ENCODE assay signal across 15 cellular contexts in the genomic region with DNA sequence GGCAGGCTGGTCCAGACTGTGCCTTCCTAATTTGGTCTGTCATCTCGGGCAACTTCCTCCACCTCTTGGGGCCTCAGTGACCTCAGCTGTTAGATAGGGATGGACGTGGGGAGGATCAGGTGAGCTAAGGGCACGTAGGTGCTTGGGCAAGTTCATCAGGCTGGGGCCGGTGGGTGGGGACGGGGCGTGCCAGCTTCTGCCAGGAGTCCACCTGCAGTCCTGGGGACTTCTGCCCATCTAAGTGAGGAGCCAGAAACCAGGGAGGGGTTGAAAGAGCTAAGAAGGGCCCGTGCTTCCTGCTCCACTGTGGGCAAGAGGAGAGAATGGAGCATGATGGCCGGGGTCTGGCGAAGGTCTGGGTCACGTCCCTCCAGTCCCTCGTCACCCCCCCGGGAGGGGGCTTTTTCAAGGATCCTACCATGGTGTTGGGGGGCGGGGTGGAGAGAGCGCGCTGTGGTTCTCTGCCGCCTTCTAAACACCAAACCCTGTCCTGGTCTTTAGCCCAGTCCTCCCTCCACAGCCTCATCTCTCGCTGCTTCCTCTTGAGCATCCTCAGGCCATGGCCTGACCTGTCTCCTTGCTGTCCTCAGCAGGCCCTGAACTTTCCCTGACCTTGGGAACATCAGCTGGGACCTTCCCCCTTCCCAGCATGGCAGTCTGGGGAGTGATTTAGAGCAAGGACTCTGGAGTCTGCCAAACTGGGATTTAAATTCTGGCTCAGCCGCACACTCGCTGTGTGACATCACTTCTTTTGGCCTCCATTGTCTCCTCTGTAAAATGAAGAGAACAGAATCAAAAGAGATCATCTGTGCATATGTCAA. TPM values are rescaled to one million over a fixed set of nuclear protein-coding genes. Genes with fewer than 3 reads are reported as not detected.
DNase-seq lines count a peak whose midpoint lies in the region; ATAC-seq and TF ChIP-seq lines count a peak whose summit lies in the region.
"Had no signal": no experiment of that assay in that cellular context is flagged by ENCODE, and none has a peak within 500 bp of the region (broad histone marks: within the 10 kb centered on the region; RNA-seq: fewer than 3 reads in every experiment).

No MANE protein-coding gene starts in this region.

- no peak for TF ChIP-seq CTCF in heart right ventricle (IDR thresholded peaks at IDR 0.05)
- no peak for TF ChIP-seq CTCF in fibroblast of villous mesenchyme (IDR thresholded peaks at IDR 0.05; ENCODE audit: insufficient read depth, low read depth, low read length)
- TF ChIP-seq CTCF in parathyroid adenoma (IDR thresholded peaks at IDR 0.05) = no peak
- TF ChIP-seq CTCF in upper lobe of right lung (IDR thresholded peaks at IDR 0.05) = no peak
- no peak for TF ChIP-seq CTCF in H9 (conservative IDR thresholded peaks at IDR 0.05)

- H3K56ac ChIP-seq in H9 (ENCODE audit: insufficient read length, low read depth, low read length) = no peak overlapping the region

- H4K91ac ChIP-seq in H9 (ENCODE audit: insufficient read length, low read depth, low read length) = no peak overlapping the region

- H3K36me3 Mint-ChIP-seq in H9 (ENCODE audit: insufficient read depth in 1 of 3, low read depth in 3 of 3) = no peaks in the 10 kb centered on the region

- H4K5ac ChIP-seq in H9 (ENCODE audit: insufficient read length, low read depth, low read length) = no peak overlapping the region

- no peak overlapping the region for H3K14ac ChIP-seq in H9 (ENCODE audit: insufficient read depth, low read length)

- H2BK12ac ChIP-seq in H9 (ENCODE audit: insufficient read length, low read depth, low read length) = no peak overlapping the region

- H3K9ac ChIP-seq in parathyroid adenoma (no peak overlapping the region), H9 (ENCODE audit: extremely low read depth, insufficient read length, low read length) (no peak overlapping the region)

- H3K4me3 ChIP-seq in heart right ventricle = no peak overlapping the region
- no peak overlapping the region for H3K4me3 ChIP-seq in fibroblast of villous mesenchyme (ENCODE audit: low read depth, low read length)
- H3K4me3 ChIP-seq in parathyroid adenoma (ENCODE audit: low read depth, low read length) = no peak overlapping the region
- no peak overlapping the region for H3K4me3 ChIP-seq in upper lobe of right lung
- H3K4me3 ChIP-seq: mucosa of descending colon had no signal

- H2AFZ ChIP-seq in parathyroid adenoma (no peak overlapping the region), H9 (ENCODE audit: low read length) (no peak overlapping the region)

- H3K36me3 ChIP-seq in heart right ventricle = peaks cover 0 to 3% (median 0%) of the 10 kb centered on the region in 9 donors
- H3K36me3 ChIP-seq in parathyroid adenoma (ENCODE audit: control insufficient read depth, insufficient read depth, low read length) = no peaks in the 10 kb centered on the region
- H3K36me3 ChIP-seq in upper lobe of right lung = no peaks in the 10 kb centered on the region

- peaks cover 3 to 13% of the 10 kb centered on the region in 2 experiments; a peak in 3 of 4 replicates for H3K4me1 Mint-ChIP-seq in H9

- peaks cover 60% of the 10 kb centered on the region for H3K27me3 Mint-ChIP-seq in H9 (ENCODE audit: low read depth)

- no peak overlapping the region for H2AK5ac ChIP-seq in H9 (ENCODE audit: insufficient read length, low read length)

- no peak overlapping the region for H4K8ac ChIP-seq in H9 (replicated peaks; ENCODE audit: insufficient read length, low read depth, low read length)

- peak overlapping the region; percentile 78 to 96 (median 90) for H3K27ac ChIP-seq in heart right ventricle
- H3K27ac ChIP-seq in parathyroid adenoma = peak overlapping the region; percentile 83
- peak overlapping the region; percentile 75 for H3K27ac ChIP-seq in upper lobe of right lung
- no peak overlapping the region for H3K27ac ChIP-seq in H9 (ENCODE audit: insufficient read length, low read depth, low read length)

- no peaks in the 10 kb centered on the region for H3K79me2 ChIP-seq in parathyroid adenoma
- H3K79me2 ChIP-seq in H9 (ENCODE audit: insufficient read depth, low read length) = no peaks in the 10 kb centered on the region

- H3K79me1 ChIP-seq in H9 (ENCODE audit: insufficient read depth, low read depth, low read length, poor library complexity, severe bottlenecking) = no peaks in the 10 kb centered on the region

- H3T11ph ChIP-seq in H9 (ENCODE audit: low read length) = no peak overlapping the region

- H3K9me3 ChIP-seq in heart right ventricle (peaks cover 0 to 3% (median 0%) of the 10 kb centered on the region in 11 donors), parathyroid adenoma (ENCODE audit: control insufficient read depth, low read length) (no peaks in the 10 kb centered on the region), upper lobe of right lung (no peaks in the 10 kb centered on the region), H9 (ENCODE audit: control insufficient read depth, low read depth, low read length) (no peaks in the 10 kb centered on the region)
- H3K9me3 ChIP-seq: mucosa of descending colon had no signal

- H4K20me1 ChIP-seq in H9 (ENCODE audit: control insufficient read depth, insufficient read depth, insufficient read length) = no peaks in the 10 kb centered on the region

- ATAC-seq in heart right ventricle (no peak), Right ventricle myocardium inferior (no peak), upper lobe of right lung (no peak)

- H3K4me1 ChIP-seq in heart right ventricle (peaks cover 14 to 58% (median 44%) of the 10 kb centered on the region in 9 donors), parathyroid adenoma (no peaks in the 10 kb centered on the region), upper lobe of right lung (peaks cover 52% of the 10 kb centered on the region), H9 (ENCODE audit: insufficient read depth, low read length) (no peaks in the 10 kb centered on the region)

- no peak overlapping the region for H3K4me3 Mint-ChIP-seq in H9
- H3K4me3 Mint-ChIP-seq: activated T-helper 1 cell treated with anti-CD3 and anti-CD28 coated beads, Interleukin-12 subunit alpha, Interleukin-12 subunit beta, Interleukin-2, Interleukin-4 antibody, amounts not matched to agents 30 ng/mL and 10 ng/mL and 1 ng/mL, durations not matched to agents 14 hours and 24 hours and 36 hours had no signal

- no peak overlapping the region for H3K18ac ChIP-seq in H9 (ENCODE audit: insufficient read length, low read depth, low read length)

- H2BK5ac ChIP-seq in H9 (ENCODE audit: insufficient read length, low read length) = no peak overlapping the region

- H3K23me2 ChIP-seq in H9 (ENCODE audit: insufficient read length, low read depth, low read length, poor library complexity, severe bottlenecking) = no peaks in the 10 kb centered on the region

- no peak overlapping the region for H2BK120ac ChIP-seq in H9 (ENCODE audit: low read depth, low read length, poor library complexity, severe bottlenecking)

- H2BK20ac ChIP-seq in H9 (ENCODE audit: low read depth, low read length, poor library complexity, severe bottlenecking) = no peak overlapping the region

- H3K27ac Mint-ChIP-seq in H9 = peak overlapping the region in 1 of 3 experiments; percentile 28; a peak in 1 of 7 replicates
- H3K27ac Mint-ChIP-seq: activated T-helper 1 cell treated with anti-CD3 and anti-CD28 coated beads, Interleukin-12 subunit alpha, Interleukin-12 subunit beta, Interleukin-2, Interleukin-4 antibody, amounts not matched to agents 30 ng/mL and 10 ng/mL and 1 ng/mL, durations not matched to agents 14 hours and 24 hours and 36 hours had no signal

- H3K23ac ChIP-seq in H9 (ENCODE audit: insufficient read length, low read depth, low read length) = no peak overlapping the region

- H3K4me2 ChIP-seq in parathyroid adenoma (ENCODE audit: low read length) (no peak overlapping the region), H9 (ENCODE audit: insufficient read depth, insufficient read length, low read length) (no peak overlapping the region)

- DNase-seq in heart right ventricle = no peak
- DNase-seq in Right ventricle myocardium inferior (ENCODE audit: missing footprints) = no peak
- DNase-seq in fibroblast of villous mesenchyme (ENCODE audit: low read depth) = peak; percentile 21
- DNase-seq in upper lobe of right lung = no peak
- DNase-seq in H9 = no peak
- DNase-seq in activated CD4-positive, CD25-positive, alpha-beta regulatory T cell (lab: John Stamatoyannopoulos, UW) = no peak
- no peak for DNase-seq in activated CD8-positive, alpha-beta memory T cell treated with anti-CD3 and anti-CD28 coated beads for 24 hours
- DNase-seq: COR-L47; NCI-H2081; NCI-H774; SIG-M5; stimulated activated naive CD4-positive, alpha-beta T cell had no signal

- H2BK15ac ChIP-seq in H9 (ENCODE audit: low read depth, low read length) = no peak overlapping the region

- no peak overlapping the region for H3K4ac ChIP-seq in H9 (ENCODE audit: low read depth, low read length)

- no peaks in the 10 kb centered on the region for H3K27me3 ChIP-seq in heart right ventricle
- no peaks in the 10 kb centered on the region for H3K27me3 ChIP-seq in parathyroid adenoma (ENCODE audit: control insufficient read depth, insufficient read depth, low read length)
- H3K27me3 ChIP-seq in upper lobe of right lung = no peaks in the 10 kb centered on the region
- H3K27me3 ChIP-seq in H9 (ENCODE audit: insufficient read depth, low read length) = peaks cover 1% of the 10 kb centered on the region; the same call in 1 of the 2 replicates

- intact Hi-C loops in heart right ventricle (cut with DNase I) (no loop called here), Right ventricle myocardium inferior (cut with DNase I) (no loop called here), upper lobe of right lung (cut with DNase I) (no loop called here)

- H3K9me3 Mint-ChIP-seq in H9 = no peaks in the 10 kb centered on the region
- H3K9me3 Mint-ChIP-seq: activated T-helper 1 cell treated with anti-CD3 and anti-CD28 coated beads, Interleukin-12 subunit alpha, Interleukin-12 subunit beta, Interleukin-2, Interleukin-4 antibody, amounts not matched to agents 30 ng/mL and 10 ng/mL and 1 ng/mL, durations not matched to agents 14 hours and 24 hours and 36 hours had no signal

- 76 to 84% methylated on average over 19 of the region's 19 CpGs for WGBS in heart right ventricle, 2 donors
- no CpG with 5 or more reads among the region's 19 CpGs for WGBS in H9 (ENCODE audit: extremely low coverage, insufficient read length, low lambda C conversion rate)

RNA-seq across cellular contexts. Expression of a gene that starts 21.6 kb away (rescaled TPM):
- total RNA-seq in heart right ventricle (10 to 100 TPM in 4 of 10 donors, 1 to 10 TPM in 6; 4.5 to 19.9 (median 8.9) TPM), Right ventricle myocardium inferior (12.4 TPM), fibroblast of villous mesenchyme (under 0.01 and 0.43 TPM in 2 replicates), upper lobe of right lung (67.0 TPM), H9 (2021) (0.33 and 0.77 TPM in 2 replicates)
- 10 to 100 TPM; 22.0 to 27.7 TPM for polyA plus RNA-seq in heart right ventricle
- total RNA-seq: activated T-helper 1 cell treated with anti-CD3 and anti-CD28 coated beads, Interleukin-12 subunit alpha, Interleukin-12 subunit beta, Interleukin-2, Interleukin-4 antibody, amounts not matched to agents 30 ng/mL and 10 ng/mL and 1 ng/mL, durations not matched to agents 14 hours and 24 hours and 36 hours had no signal

RNA-seq across cellular contexts. Expression of a gene that starts 34.9 kb away (rescaled TPM):
- total RNA-seq in heart right ventricle = 10 to 100 TPM; 18.7 to 30.3 (median 21.7) TPM
- polyA plus RNA-seq in heart right ventricle = 10 to 100 TPM; 25.4 to 25.7 TPM
- 19.2 TPM for total RNA-seq in Right ventricle myocardium inferior
- total RNA-seq in fibroblast of villous mesenchyme = 61.7 and 71.2 TPM in 2 replicates
- total RNA-seq in upper lobe of right lung = 46.7 TPM
- total RNA-seq in H9 (2021) = 177 and 181 TPM in 2 replicates

RNA-seq across cellular contexts. Expression of a gene that starts 40.1 kb away (rescaled TPM):
- under 1 TPM in 4 of 10 donors, not detected in 6; 0.08 to 0.19 (median 0.12) TPM for total RNA-seq in heart right ventricle
- under 1 TPM; 0.03 to 0.15 TPM for polyA plus RNA-seq in heart right ventricle
- 0.14 TPM for total RNA-seq in Right ventricle myocardium inferior
- not detected in 2 replicates for total RNA-seq in fibroblast of villous mesenchyme
- total RNA-seq in upper lobe of right lung = 5.6 TPM
- total RNA-seq in H9 (2021) = 0.13 and 0.17 TPM in 2 replicates
- total RNA-seq: activated T-helper 1 cell treated with anti-CD3 and anti-CD28 coated beads, Interleukin-12 subunit alpha, Interleukin-12 subunit beta, Interleukin-2, Interleukin-4 antibody, amounts not matched to agents 30 ng/mL and 10 ng/mL and 1 ng/mL, durations not matched to agents 14 hours and 24 hours and 36 hours had no signal
